Comparison of ENCODE assay signal across 9 cellular contexts in genomic region chr14:80959448-80960006, GRCh38. TPM values are rescaled to one million over a fixed set of nuclear protein-coding genes. Genes with fewer than 3 reads are reported as not detected.
DNase-seq lines count a peak whose midpoint lies in the region; ATAC-seq and TF ChIP-seq lines count a peak whose summit lies in the region.
"Had no signal": no experiment of that assay in that cellular context is flagged by ENCODE, and none has a peak within 500 bp of the region (broad histone marks: within the 10 kb centered on the region; RNA-seq: fewer than 3 reads in every experiment).

No MANE protein-coding gene starts in this region.

- peak; percentile 85 for ATAC-seq in CD8-positive, alpha-beta T cell
- ATAC-seq in GM19328 (IDR thresholded peaks at IDR 0.05; ENCODE audit: unreplicated experiment), result peak; percentile 98
- peak; percentile 98 for ATAC-seq in HG03342 (IDR thresholded peaks at IDR 0.05; ENCODE audit: unreplicated experiment)
- peak; percentile 93 for ATAC-seq in effector memory CD8-positive, alpha-beta T cell (replicated peaks)
- ATAC-seq: body of pancreas had no signal

- no peaks in the 10 kb centered on the region for H3K36me3 ChIP-seq in CD8-positive, alpha-beta T cell (ENCODE audit: insufficient read depth, low read length)
- no peaks in the 10 kb centered on the region for H3K36me3 ChIP-seq in Caco-2 (ENCODE audit: control insufficient read depth, insufficient read depth, low read length)

- no peaks in the 10 kb centered on the region for H3K36me3 Mint-ChIP-seq in CD8-positive, alpha-beta T cell
- H3K36me3 Mint-ChIP-seq in effector memory CD8-positive, alpha-beta T cell (ENCODE audit: insufficient read depth), result peaks cover 8% of the 10 kb centered on the region
- peaks cover 5% of the 10 kb centered on the region for H3K36me3 Mint-ChIP-seq in Caco-2 (ENCODE audit: insufficient read depth, unreplicated experiment)

- CTCF ChIA-PET in CD8-positive, alpha-beta T cell (lab: Charles Lee), result interaction anchor here (0.7 to 11.2 kb wide), 4 partner anchors 15 to 211 kb away, joined by 4 to 210 read pairs (median 6); no protein-coding TSS in a partner anchor
- CTCF ChIA-PET in Caco-2 (lab: Charles Lee), result no interaction called here

- H3K9me3 Mint-ChIP-seq in CD8-positive, alpha-beta T cell, result no peaks in the 10 kb centered on the region
- no peaks in the 10 kb centered on the region for H3K9me3 Mint-ChIP-seq in effector memory CD8-positive, alpha-beta T cell
- no peaks in the 10 kb centered on the region for H3K9me3 Mint-ChIP-seq in Caco-2 (ENCODE audit: unreplicated experiment)

- H3K27me3 Mint-ChIP-seq in CD8-positive, alpha-beta T cell (ENCODE audit: low read depth), result no peaks in the 10 kb centered on the region
- no peaks in the 10 kb centered on the region for H3K27me3 Mint-ChIP-seq in effector memory CD8-positive, alpha-beta T cell
- H3K27me3 Mint-ChIP-seq in Caco-2 (ENCODE audit: insufficient read depth, unreplicated experiment), result peaks cover 19% of the 10 kb centered on the region

- peak; percentile 20 to 61 (median 30) for DNase-seq in CD8-positive, alpha-beta T cell
- DNase-seq in T follicular helper cell (ENCODE audit: low read depth) (peak; percentile 24), Caco-2 (no peak), NCI-H1930 (lab: John Stamatoyannopoulos, UW) (no peak), DMS53 treated with DMSO at 0.1 percent for 48 hours (lab: John Stamatoyannopoulos, UW; ENCODE audit: unreplicated experiment) (no peak)
- peak; percentile 44 to 58 (median 46) for DNase-seq in effector memory CD8-positive, alpha-beta T cell

- TF ChIP-seq CTCF in CD8-positive, alpha-beta T cell (IDR thresholded peaks at IDR 0.05), result no peak
- TF ChIP-seq CTCF in Caco-2 (IDR thresholded peaks at IDR 0.05; ENCODE audit: insufficient read depth in 1 of 2, low read depth in 1 of 2, low read length in 1 of 2, severe bottlenecking in 1 of 2, unreplicated experiment in 1 of 2), result no peak

- no peaks in the 10 kb centered on the region for H3K27me3 ChIP-seq in CD8-positive, alpha-beta T cell (ENCODE audit: insufficient read depth, low read length)
- H3K27me3 ChIP-seq in Caco-2 (replicated peaks; ENCODE audit: control insufficient read depth, insufficient read depth, low read length), result peaks cover 4% of the 10 kb centered on the region
- H3K27me3 ChIP-seq: body of pancreas had no signal

- peaks cover 39% of the 10 kb centered on the region for H3K4me1 Mint-ChIP-seq in CD8-positive, alpha-beta T cell (ENCODE audit: low read depth)
- peaks cover 21 to 36% of the 10 kb centered on the region in 2 donors for H3K4me1 Mint-ChIP-seq in effector memory CD8-positive, alpha-beta T cell (ENCODE audit: low read depth in 2 of 2)
- H3K4me1 Mint-ChIP-seq in Caco-2 (ENCODE audit: low read depth, unreplicated experiment), result no peaks in the 10 kb centered on the region

- peak overlapping the region; percentile 77 for H3K4me3 Mint-ChIP-seq in CD8-positive, alpha-beta T cell
- H3K4me3 Mint-ChIP-seq in effector memory CD8-positive, alpha-beta T cell, result peak overlapping the region; percentile 74 to 82
- H3K4me3 Mint-ChIP-seq in Caco-2 (ENCODE audit: unreplicated experiment), result no peak overlapping the region

- H3K4me3 ChIP-seq in CD8-positive, alpha-beta T cell (ENCODE audit: low read depth, low read length), result peak overlapping the region; percentile 6
- H3K4me3 ChIP-seq in Caco-2 (ENCODE audit: low read depth, low read length), result no peak overlapping the region
- H3K4me3 ChIP-seq: body of pancreas had no signal

- intact Hi-C loops in CD8-positive, alpha-beta T cell (cut with DNase I, micrococcal nuclease), result loop anchor here in 1 of 2 experiments (5.0 kb wide), 1 partner anchor 573 kb away; the partner anchor contains the start of gene SEL1L
- intact Hi-C loops in Caco-2 (cut with micrococcal nuclease; ENCODE audit: unreplicated experiment), result loop anchor here (10.0 kb wide), 1 partner anchor 505 kb away; no protein-coding TSS in a partner anchor

- H3K27ac Mint-ChIP-seq in CD8-positive, alpha-beta T cell, result peak overlapping the region; percentile 82
- peak overlapping the region; percentile 46 to 92 for H3K27ac Mint-ChIP-seq in effector memory CD8-positive, alpha-beta T cell
- H3K27ac Mint-ChIP-seq in Caco-2 (ENCODE audit: unreplicated experiment), result no peak overlapping the region

- no peaks in the 10 kb centered on the region for H3K9me3 ChIP-seq in CD8-positive, alpha-beta T cell (ENCODE audit: low read length)
- H3K9me3 ChIP-seq in Caco-2, result no peaks in the 10 kb centered on the region
- H3K9me3 ChIP-seq: body of pancreas had no signal

- peaks cover 6% of the 10 kb centered on the region for H3K4me1 ChIP-seq in CD8-positive, alpha-beta T cell (ENCODE audit: insufficient read depth, low read length)
- 0 out of 2 replicates have a peak, but pooled peaks cover 4% of the 10 kb centered on the region for H3K4me1 ChIP-seq in Caco-2

- POLR2A ChIA-PET in CD8-positive, alpha-beta T cell (lab: Charles Lee), result interaction anchor here (1.0 kb wide), 2 partner anchors 8 to 28 kb away, joined by 4 read pairs; no protein-coding TSS in a partner anchor
- POLR2A ChIA-PET in Caco-2 (lab: Charles Lee), result no interaction called here

- BruUV-seq in Caco-2 (replicated peaks; lab: Mats Ljungman, UMichigan), result no TSS peak

- H3K27ac ChIP-seq in CD8-positive, alpha-beta T cell (ENCODE audit: low read depth, low read length), result no peak overlapping the region
- H3K27ac ChIP-seq: body of pancreas had no signal

RNA-seq across cellular contexts. Expression of gene TSHR, which starts 4.1 kb away (rescaled TPM):
- not detected for total RNA-seq in CD8-positive, alpha-beta T cell
- not detected in 2 replicates for total RNA-seq in Caco-2 (2022)
- total RNA-seq: body of pancreas had no signal

RNA-seq across cellular contexts. Expression of gene CEP128, which starts 18.0 kb away (rescaled TPM):
- 1 to 10 TPM; 7.6 to 9.8 TPM for total RNA-seq in CD8-positive, alpha-beta T cell
- total RNA-seq in Caco-2 (2022), result 16.7 and 22.6 TPM in 2 replicates

Comparison
In these comparisons a context has a peak if more than half of its experiments do, and no peak if none do; other contexts are left out.
1. DNase-seq: peak in CD8-positive, alpha-beta T cell (7 of 7), T follicular helper cell (single experiment) and effector memory CD8-positive, alpha-beta T cell (3 of 3); none in Caco-2 (0 of 2), NCI-H1930 (0 of 2) and DMS53 treated with DMSO at 0.1 percent for 48 hours (single experiment).
2. Peak in every context shown above with its lines, with median percentiles within 50 percentile points of each other: ATAC-seq.